8 cellular contexts compared by ENCODE assay signal in genomic region chr20:208937-209566, GRCh38. TPM values are rescaled to one million over a fixed set of nuclear protein-coding genes. Genes with fewer than 3 reads are reported as not detected.
DNase-seq lines count a peak whose midpoint lies in the region; ATAC-seq lines count a peak whose summit lies in the region.

No MANE protein-coding gene starts in this region.

- DNase-seq in DMS 273 (lab: John Stamatoyannopoulos, UW; ENCODE audit: unreplicated experiment) (peak; percentile 64), NCI-H2227 treated with DMSO at 0.1 percent for 48 hours (lab: John Stamatoyannopoulos, UW) (peak; percentile 37), activated T-cell treated with anti-CD3 and anti-CD28 coated beads for 4 hours (peak; percentile 6), glomerular endothelial cell (ENCODE audit: extremely low read depth, low read depth, low spot score) (peak; percentile 16), putamen (ENCODE audit: low spot score) (peak; percentile 10), islet precursor cell (no peak)

- peak; percentile 56 for ATAC-seq in GM21529 (IDR thresholded peaks at IDR 0.05; ENCODE audit: unreplicated experiment)
- no peak for ATAC-seq in HG03354 (IDR thresholded peaks at IDR 0.05; ENCODE audit: poor library complexity, severe bottlenecking, unreplicated experiment)

RNA-seq across cellular contexts. Expression of gene DEFB129, which starts 18.0 kb away (rescaled TPM):
- not detected in 2 replicates for total RNA-seq in glomerular endothelial cell

RNA-seq across cellular contexts. Expression of gene DEFB128, which starts 19.5 kb away (rescaled TPM):
- total RNA-seq in glomerular endothelial cell: not detected in 2 replicates

RNA-seq across cellular contexts. Expression of gene DEFB132, which starts 48.5 kb away (rescaled TPM):
- total RNA-seq in glomerular endothelial cell: not detected in 2 replicates

RNA-seq across cellular contexts. Expression of gene DEFB127, which starts 51.8 kb away (rescaled TPM):
- total RNA-seq in glomerular endothelial cell: not detected in 2 replicates
